24 cellular contexts compared by ENCODE assay signal in the genomic region with DNA sequence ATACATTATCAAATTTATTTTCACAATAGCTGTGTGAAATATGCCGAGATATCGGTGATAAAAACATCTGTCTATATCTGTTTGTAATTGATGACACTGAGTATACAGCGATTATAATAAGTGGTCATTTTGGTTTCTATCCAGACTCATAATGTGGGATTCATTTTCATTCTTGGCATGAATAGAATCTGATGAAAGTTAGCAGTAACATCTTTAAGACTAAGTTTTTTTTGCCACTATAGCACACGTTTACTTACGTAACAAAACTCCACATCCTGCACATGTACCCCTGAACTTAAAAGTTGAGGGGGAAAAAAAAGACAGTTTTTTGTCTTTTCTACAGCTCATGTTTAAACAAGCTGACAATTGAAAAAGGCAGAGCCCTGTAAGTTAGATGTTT.
"Had no signal": no experiment of that assay in that cellular context is flagged by ENCODE, and none has a peak within 500 bp of the region (broad histone marks: within the 10 kb centered on the region; RNA-seq: fewer than 3 reads in every experiment).

No MANE protein-coding gene starts in this region.

- H3K36me3 ChIP-seq: uterus had no signal

- H3K27ac Mint-ChIP-seq: activated CD4-positive, alpha-beta T cell treated with anti-CD3 and anti-CD28 coated beads for 36 hours; activated naive CD8-positive, alpha-beta T cell; activated T-helper 2 cell treated with anti-CD3 and anti-CD28 coated beads, Interferon-gamma antibody, Interleukin-2, Interleukin-4, amounts not matched to agents 10 μg/mL and 5 μg/mL and 100 μg/mL, durations not matched to agents 14 hours and 24 hours and 36 hours; natural killer cell treated with Interleukin-12 subunit alpha and Interleukin-12 subunit beta and Interleukin-15 and Interleukin-18, amount 100 ng/mL, for 72 hours; stimulated activated naive B cell treated with anti-CD40 and anti-IgM and Interleukin-4, amounts not matched to agents 10 μg/mL and 1 μg/mL and 100 μg/mL, for 72 hours; WTC11 had no signal

- H3K27me3 ChIP-seq: gastrocnemius medialis, uterus had no signal

- H3K9me3 ChIP-seq: gastrocnemius medialis, prostate gland, uterus had no signal

- H3K4me3 ChIP-seq: gastrocnemius medialis, prostate gland, uterus had no signal

- H3K9me3 Mint-ChIP-seq: activated T-cell treated with anti-CD3 and anti-CD28 coated beads, Interleukin-2, amount 50 U/mL, for 4 hours; activated T-helper 2 cell treated with anti-CD3 and anti-CD28 coated beads, Interferon-gamma antibody, Interleukin-2, Interleukin-4, amounts not matched to agents 10 μg/mL and 5 μg/mL and 100 μg/mL, durations not matched to agents 14 hours and 24 hours and 36 hours; natural killer cell treated with Interleukin-12 subunit alpha and Interleukin-12 subunit beta and Interleukin-15 and Interleukin-18, amount 100 ng/mL, for 72 hours; stimulated activated naive B cell treated with anti-CD40 and anti-IgM and Interleukin-4, amounts not matched to agents 10 μg/mL and 1 μg/mL and 100 μg/mL, for 72 hours; WTC11 had no signal

- H3K27ac ChIP-seq: epithelial cell of prostate, gastrocnemius medialis, prostate gland, uterus had no signal

- H3K27me3 Mint-ChIP-seq: activated CD4-positive, alpha-beta T cell treated with anti-CD3 and anti-CD28 coated beads for 36 hours; activated naive CD8-positive, alpha-beta T cell; natural killer cell treated with Interleukin-12 subunit alpha and Interleukin-12 subunit beta and Interleukin-15 and Interleukin-18, amount 100 ng/mL, for 72 hours; stimulated activated naive B cell treated with anti-CD40 and anti-IgM and Interleukin-4, amounts not matched to agents 10 μg/mL and 1 μg/mL and 100 μg/mL, for 72 hours had no signal

- ATAC-seq: activated CD4-positive, alpha-beta T cell treated with anti-CD3 and anti-CD28 coated beads for 36 hours; activated T-cell treated with anti-CD3 and anti-CD28 coated beads, Interleukin-2, amount 50 U/mL, for 4 hours; gastrocnemius medialis; left ventricle myocardium superior; natural killer cell treated with Interleukin-12 subunit alpha and Interleukin-12 subunit beta and Interleukin-15 and Interleukin-18, amount 100 ng/mL, for 72 hours; stimulated activated naive B cell treated with anti-CD40 and anti-IgM and Interleukin-4, amounts not matched to agents 10 μg/mL and 1 μg/mL and 100 μg/mL, for 72 hours; WTC11 had no signal

- DNase-seq: activated CD4-positive, alpha-beta T cell treated with anti-CD3 and anti-CD28 coated beads for 36 hours; activated CD4-positive, alpha-beta T cell treated with anti-CD3 and anti-CD28 coated beads, Interleukin-2, amount 50 U/mL, for 4 hours; activated CD8-positive, alpha-beta memory T cell treated with anti-CD3 and anti-CD28 coated beads, Interleukin-2, amount 50 U/mL, for 48 hours; activated naive CD4-positive, alpha-beta T cell; activated T-cell treated with anti-CD3 and anti-CD28 coated beads, Interleukin-2, amount 50 U/mL, for 4 hours; amniotic stem cell; cortex of kidney; gastrocnemius medialis; hippocampal formation; left ventricle myocardium superior; midbrain; stimulated activated CD4-positive, alpha-beta T cell treated with anti-CD3 and anti-CD28 coated beads, Interleukin-2, amount 100 ng/mL, for 48 hours; stimulated activated CD8-positive, alpha-beta memory T cell treated with anti-CD3 and anti-CD28 coated beads, Interleukin-4, amount 100 ng/mL, for 48 hours; stimulated activated naive B cell treated with anti-CD40 and anti-IgM and Interleukin-4, amounts not matched to agents 10 μg/mL and 1 μg/mL and 100 μg/mL, for 72 hours; T1000; trophoblast cell; uterus had no signal

- H3K4me1 Mint-ChIP-seq: activated CD4-positive, alpha-beta T cell treated with anti-CD3 and anti-CD28 coated beads for 36 hours; stimulated activated naive B cell treated with anti-CD40 and anti-IgM and Interleukin-4, amounts not matched to agents 10 μg/mL and 1 μg/mL and 100 μg/mL, for 72 hours; WTC11 had no signal

- FAIRE-seq: bronchial epithelial cell had no signal

- H3K4me1 ChIP-seq: gastrocnemius medialis, prostate gland, uterus had no signal

- H3K4me3 Mint-ChIP-seq: activated CD4-positive, alpha-beta T cell treated with anti-CD3 and anti-CD28 coated beads for 36 hours; activated naive CD8-positive, alpha-beta T cell; activated T-cell treated with anti-CD3 and anti-CD28 coated beads, Interleukin-2, amount 50 U/mL, for 4 hours; natural killer cell treated with Interleukin-12 subunit alpha and Interleukin-12 subunit beta and Interleukin-15 and Interleukin-18, amount 100 ng/mL, for 72 hours; stimulated activated naive B cell treated with anti-CD40 and anti-IgM and Interleukin-4, amounts not matched to agents 10 μg/mL and 1 μg/mL and 100 μg/mL, for 72 hours; WTC11 had no signal
